ENCODE assay signal across 15 cellular contexts in the genomic region with DNA sequence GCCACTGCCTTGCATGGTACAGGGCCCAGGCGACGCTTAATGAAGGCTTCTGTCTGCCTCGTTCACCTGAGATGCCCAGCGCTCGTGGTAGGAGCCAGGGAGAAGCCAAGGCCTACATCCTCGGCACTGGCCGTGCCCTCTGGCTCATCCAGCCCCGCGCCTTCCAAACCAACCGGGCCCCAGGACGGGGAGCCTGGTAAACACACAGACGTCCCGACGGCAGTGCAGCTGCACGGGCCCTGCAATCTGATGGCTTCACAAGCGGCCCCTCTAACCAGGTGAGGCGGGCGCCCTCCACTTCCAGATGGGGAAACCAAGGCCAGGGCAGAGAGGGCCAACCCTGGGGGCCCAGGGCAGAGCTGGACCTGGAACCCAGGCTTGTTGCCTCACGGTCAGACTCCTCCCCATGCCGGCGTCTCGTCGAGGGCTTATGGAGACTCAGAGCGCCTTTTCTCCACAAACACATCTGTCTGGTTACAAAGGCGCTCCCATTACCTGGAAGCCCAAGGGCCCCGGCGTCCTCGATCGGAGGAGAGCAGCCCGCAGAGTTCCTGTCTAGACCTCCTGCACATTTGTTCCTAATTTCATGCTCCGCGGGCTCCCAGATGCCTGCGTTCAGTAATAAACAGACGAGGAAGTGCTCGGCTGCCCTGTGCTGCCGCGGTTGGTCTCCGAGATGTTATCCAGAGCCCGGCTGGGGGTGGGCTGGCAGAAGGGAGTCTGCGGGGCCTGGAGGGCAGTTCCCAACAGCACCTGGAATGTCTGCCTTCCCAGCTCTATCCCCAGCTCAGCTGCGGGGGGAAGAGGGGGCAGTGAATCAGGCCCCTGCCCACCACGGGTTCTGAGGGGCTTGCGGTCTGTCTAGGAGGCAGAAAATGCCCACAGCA. TPM values are rescaled to one million over a fixed set of nuclear protein-coding genes. Genes with fewer than 3 reads are reported as not detected.
DNase-seq lines count a peak whose midpoint lies in the region; ATAC-seq lines count a peak whose summit lies in the region.
"Had no signal": no experiment of that assay in that cellular context is flagged by ENCODE, and none has a peak within 500 bp of the region (broad histone marks: within the 10 kb centered on the region; RNA-seq: fewer than 3 reads in every experiment).

No MANE protein-coding gene starts in this region.

- H4K20me1 ChIP-seq in BLaER1, result no peaks in the 10 kb centered on the region

- H3K27me3 ChIP-seq in BLaER1 (no peaks in the 10 kb centered on the region), HUES6 (ENCODE audit: control insufficient read depth, insufficient read depth, low read length) (no peaks in the 10 kb centered on the region)

- H3K4me3 ChIP-seq in BLaER1 (peak overlapping the region; percentile 57), HUES6 (ENCODE audit: low read depth, low read length) (no peak overlapping the region)
- H3K4me3 ChIP-seq: prostate gland had no signal

- H3K4me1 ChIP-seq in BLaER1 (peaks cover 89% of the 10 kb centered on the region), HUES6 (ENCODE audit: control insufficient read depth, insufficient read depth, low read length) (peaks cover 30% of the 10 kb centered on the region)

- H3K9ac ChIP-seq in BLaER1 (peak overlapping the region; percentile 83), HUES6 (ENCODE audit: low read length) (peak overlapping the region; percentile 27)

- H3K27ac ChIP-seq in BLaER1 (peak overlapping the region; percentile 97), HUES6 (ENCODE audit: low read depth, low read length) (no peak overlapping the region)
- H3K27ac ChIP-seq: HL-60, prostate gland had no signal

- H3K4me2 ChIP-seq in BLaER1, result peak overlapping the region; percentile 99

- no peak for ATAC-seq in GM21360 (IDR thresholded peaks at IDR 0.05; ENCODE audit: unreplicated experiment)
- ATAC-seq: activated CD8-positive, alpha-beta T cell treated with anti-CD3 and anti-CD28 coated beads, Interleukin-2, amount 10 ng/mL, durations not matched to agents 7 days and 5 days; CD8-positive, alpha-beta T cell had no signal

- H3K9me3 ChIP-seq in BLaER1, result peaks cover 8% of the 10 kb centered on the region; the same call in 1 of the 2 replicates
- H3K9me3 ChIP-seq in HUES6 (ENCODE audit: control insufficient read depth, insufficient read depth, low read depth, low read length), result peaks cover 4% of the 10 kb centered on the region
- H3K9me3 ChIP-seq: prostate gland had no signal

- no peaks in the 10 kb centered on the region for H3K36me3 ChIP-seq in BLaER1
- no peaks in the 10 kb centered on the region for H3K36me3 ChIP-seq in HUES6 (ENCODE audit: control insufficient read depth, insufficient read depth, low read length)
- H3K36me3 ChIP-seq: prostate gland had no signal

- peak; percentile 73 for DNase-seq in RPMI7951 (ENCODE audit: low read depth)
- DNase-seq in medulla oblongata (ENCODE audit: extremely low spot score), result peak; percentile 16
- no peak for DNase-seq in ecto neural progenitor cell (ENCODE audit: low spot score)
- DNase-seq in NCI-H524 treated with DMSO at 0.1 percent for 48 hours (lab: John Stamatoyannopoulos, UW), result no peak
- DNase-seq in SW 1271 (lab: John Stamatoyannopoulos, UW), result no peak
- DNase-seq: activated CD8-positive, alpha-beta T cell treated with anti-CD3 and anti-CD28 coated beads, Interleukin-2, amount 10 ng/mL, durations not matched to agents 7 days and 5 days; CD8-positive, alpha-beta T cell; NCI-H187 treated with DMSO at 0.1 percent for 48 hours had no signal

RNA-seq across cellular contexts. Expression of gene FAM163B, which starts 23.5 kb away (rescaled TPM):
- 1.1 and 1.2 TPM in 2 replicates for total RNA-seq in RPMI7951 (2014; rRNA removed; shearing (Covaris generic))
- total RNA-seq: activated CD8-positive, alpha-beta T cell treated with anti-CD3 and anti-CD28 coated beads, Interleukin-2, amount 10 ng/mL, durations not matched to agents 7 days and 5 days; CD8-positive, alpha-beta T cell; lower leg skin had no signal

RNA-seq across cellular contexts. Expression of gene DBH, which starts 50.4 kb away (rescaled TPM):
- not detected in 2 replicates for total RNA-seq in RPMI7951 (2014; rRNA removed; shearing (Covaris generic))
- total RNA-seq: activated CD8-positive, alpha-beta T cell treated with anti-CD3 and anti-CD28 coated beads, Interleukin-2, amount 10 ng/mL, durations not matched to agents 7 days and 5 days; prostate gland; temporal lobe had no signal

RNA-seq across cellular contexts. Expression of gene ADAMTSL2, which starts 51.2 kb away (rescaled TPM):
- total RNA-seq in RPMI7951 (2014; rRNA removed; shearing (Covaris generic)), result 6.6 and 9.7 TPM in 2 replicates
- total RNA-seq: activated CD8-positive, alpha-beta T cell treated with anti-CD3 and anti-CD28 coated beads, Interleukin-2, amount 10 ng/mL, durations not matched to agents 7 days and 5 days had no signal

Comparison
In these comparisons a context has a peak if more than half of its experiments do, and no peak if none do; other contexts are left out.
1. DNase-seq: peak in RPMI7951 (single experiment) and medulla oblongata (single experiment); none in ecto neural progenitor cell (single experiment), NCI-H524 treated with DMSO at 0.1 percent for 48 hours (single experiment) and SW 1271 (0 of 2).